In genomic region chr13:75514080-75515040, GRCh38 we compare ENCODE assay signal across 2 cellular contexts.
TF ChIP-seq lines count a peak whose summit lies in the region.

No MANE protein-coding gene starts in this region.

TF ChIP-seq in SK-N-SH, 30 proteins besides CTCF, POLR2A, EP300 and RAD21 (continued from another document):
- TF ChIP-seq REST (IDR thresholded peaks at IDR 0.05; ENCODE audit: low read depth, low read length), result no peak
- no peak for TF ChIP-seq RXRA (IDR thresholded peaks at IDR 0.05; ENCODE audit: borderline replicate concordance, low read depth)

TF ChIP-seq in SK-N-SH treated with all-trans-retinoic acid at 6 μM for 48 hours, 23 proteins besides CTCF, POLR2A, EP300 and RAD21 (continued from another document):
- TF ChIP-seq CREB5 (CRISPR knock-in tag; IDR thresholded peaks at IDR 0.05; ENCODE audit: low read depth) (no peak), PPARA (CRISPR knock-in tag; IDR thresholded peaks at IDR 0.05; ENCODE audit: borderline replicate concordance) (no peak), ZNF70 (CRISPR knock-in tag; IDR thresholded peaks at IDR 0.05) (no peak), ZFP3 (CRISPR knock-in tag; IDR thresholded peaks at IDR 0.05) (no peak), OSR1 (CRISPR knock-in tag; IDR thresholded peaks at IDR 0.05) (no peak), ARNTL (CRISPR knock-in tag; IDR thresholded peaks at IDR 0.05; ENCODE audit: borderline replicate concordance, low read depth) (no peak), PATZ1 (CRISPR knock-in tag; IDR thresholded peaks at IDR 0.05; ENCODE audit: borderline replicate concordance) (no peak), TSHZ2 (CRISPR knock-in tag; IDR thresholded peaks at IDR 0.05) (no peak)
